In the genomic region with DNA sequence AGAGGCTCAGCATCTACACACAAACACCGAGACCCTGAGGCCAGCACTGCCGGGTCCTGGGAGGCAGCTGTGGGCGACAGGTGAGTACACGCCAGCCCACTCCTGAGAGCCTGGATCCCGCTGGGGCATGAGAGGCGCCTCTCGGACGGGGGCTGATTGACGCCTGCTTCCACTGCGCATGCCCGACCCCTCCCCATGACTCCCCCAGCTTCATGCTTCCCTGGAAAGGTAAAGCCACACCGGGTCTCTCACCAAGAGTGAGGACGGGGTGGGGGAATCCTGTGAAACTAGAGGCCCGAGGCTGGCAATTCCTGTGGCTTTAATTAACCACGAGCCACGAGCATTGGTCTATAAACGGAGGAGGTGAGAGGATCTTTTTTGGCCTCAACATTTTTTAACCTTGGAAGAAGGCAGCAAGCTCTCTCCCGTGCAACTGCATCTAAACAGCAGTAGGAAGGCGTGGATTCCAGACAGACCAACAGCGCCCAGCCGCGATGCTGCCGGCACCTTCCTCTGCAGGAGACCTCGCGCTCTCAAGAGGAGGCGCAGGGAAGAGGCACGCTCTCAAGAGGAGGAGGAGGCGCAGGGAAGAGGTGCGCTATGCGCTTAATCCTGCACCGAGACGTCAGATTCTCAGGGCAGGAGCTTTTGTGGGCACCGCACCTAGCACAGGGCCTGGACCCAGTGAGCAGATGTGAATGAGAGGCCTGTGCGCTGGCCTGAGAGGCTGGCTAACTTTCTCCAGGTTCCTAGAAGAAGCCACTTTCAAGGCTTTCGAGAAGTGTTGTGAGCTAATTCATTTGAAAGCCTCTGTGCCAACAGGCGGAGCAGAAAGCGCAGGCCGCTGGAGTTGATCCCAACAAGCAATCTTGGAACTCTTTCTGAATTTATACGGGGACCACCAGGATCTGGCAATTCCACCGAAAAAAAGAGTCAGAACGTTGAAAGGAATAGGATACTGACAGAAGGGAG, we compare ENCODE assay signal across 1 cellular context.
TF ChIP-seq lines count a peak whose summit lies in the region.

No MANE protein-coding gene starts in this region.

TF ChIP-seq in H1, 55 proteins besides CTCF, POLR2A, EP300 and RAD21 (continued from another document):
- no peak for TF ChIP-seq TAF1 (IDR thresholded peaks at IDR 0.05; ENCODE audit: low read depth, low read length)
